11 cellular contexts compared by ENCODE assay signal in genomic region chr19:38452430-38453366, GRCh38. TPM values are rescaled to one million over a fixed set of nuclear protein-coding genes. Genes with fewer than 3 reads are reported as not detected.
DNase-seq lines count a peak whose midpoint lies in the region; ATAC-seq and TF ChIP-seq lines count a peak whose summit lies in the region.
"Had no signal": no experiment of that assay in that cellular context is flagged by ENCODE, and none has a peak within 500 bp of the region (broad histone marks: within the 10 kb centered on the region; RNA-seq: fewer than 3 reads in every experiment).

No MANE protein-coding gene starts in this region.

- no peak for TF ChIP-seq CTCF in DND-41 (IDR thresholded peaks at IDR 0.05; ENCODE audit: borderline replicate concordance, extremely low read depth, low read length, poor library complexity, severe bottlenecking)

- H3K27ac ChIP-seq in DND-41 (ENCODE audit: low read length), result no peak overlapping the region

- no peak overlapping the region for H3K9ac ChIP-seq in DND-41 (ENCODE audit: low read depth, low read length)

- H3K79me2 ChIP-seq in DND-41 (ENCODE audit: insufficient read depth, low read length), result no peaks in the 10 kb centered on the region

- ATAC-seq in DND-41 (ENCODE audit: insufficient read depth, low read depth), result no peak
- no peak for ATAC-seq in GM21723 (IDR thresholded peaks at IDR 0.05; ENCODE audit: unreplicated experiment)

- H4K20me1 ChIP-seq in DND-41 (ENCODE audit: insufficient read depth, low read length), result 0 out of 2 replicates have a peak, but pooled peaks cover 5% of the 10 kb centered on the region

- H3K4me3 ChIP-seq in DND-41 (ENCODE audit: low read depth in 1 of 2, low read length in 2 of 2), result no peak overlapping the region

- no peak overlapping the region for H3K4me2 ChIP-seq in DND-41 (ENCODE audit: insufficient read depth, low read length)

- DNase-seq in AG08396 (ENCODE audit: low spot score) (peak; percentile 43), DND-41 (peak; percentile 22), SK-MEL-5 (ENCODE audit: low read depth, low spot score) (peak; percentile 33), iPS-NIHi11 (ENCODE audit: low spot score) (peak; percentile 98), activated gamma-delta T cell (lab: John Stamatoyannopoulos, UW) (no peak), ureter (ENCODE audit: low spot score) (no peak)
- DNase-seq: SHP77 treated with DMSO at 0.1 percent for 48 hours had no signal

- H3K27me3 ChIP-seq in DND-41 (ENCODE audit: insufficient read depth, low read length, poor library complexity), result no peaks in the 10 kb centered on the region

- no peak overlapping the region for H2AFZ ChIP-seq in DND-41 (ENCODE audit: low read depth, low read length)

- no peaks in the 10 kb centered on the region for H3K9me3 ChIP-seq in DND-41 (ENCODE audit: insufficient read depth, low read length, severe bottlenecking)

- H3K36me3 ChIP-seq in DND-41 (ENCODE audit: insufficient read depth, low read length), result no peaks in the 10 kb centered on the region

- no peaks in the 10 kb centered on the region for H3K4me1 ChIP-seq in DND-41 (ENCODE audit: insufficient read depth, low read length)

- in situ Hi-C loops in SK-MEL-5 (cut with HindIII; ENCODE audit: low pct_unique_long_range_greater_than_20kb, low sequenced_read_pairs), result no loop called here

RNA-seq across cellular contexts. Expression of gene RYR1, which starts 19.2 kb away (rescaled TPM):
- 0.03 TPM in 1 of 2 replicates, not detected in the other for total RNA-seq in SK-MEL-5 (2014; rRNA removed; shearing (Covaris generic))
- polyA plus RNA-seq in SK-MEL-5 (2015; cell fraction: cytosol; rRNA removed), result 0.06 and 0.98 TPM in 2 replicates
- 0.05 and 0.06 TPM in 2 replicates for polyA plus RNA-seq in SK-MEL-5 (2015; cell fraction: nucleus; rRNA removed)
- 3.4 TPM for total RNA-seq in ureter
- total RNA-seq: lung microvascular endothelial cell had no signal

RNA-seq across cellular contexts. Expression of gene RASGRP4, which starts 26.7 kb away (rescaled TPM):
- not detected in 2 replicates for total RNA-seq in SK-MEL-5 (2014; rRNA removed; shearing (Covaris generic))
- polyA plus RNA-seq in SK-MEL-5 (2015; cell fraction: cytosol; rRNA removed), result not detected in 2 replicates
- not detected in 2 replicates for polyA plus RNA-seq in SK-MEL-5 (2015; cell fraction: nucleus; rRNA removed)
- total RNA-seq in ureter, result 1.7 TPM
- total RNA-seq: G401, lung microvascular endothelial cell, renal cortical epithelial cell had no signal

RNA-seq across cellular contexts. Expression of gene FAM98C, which starts 49.8 kb away (rescaled TPM):
- total RNA-seq in SK-MEL-5 (2014; rRNA removed; shearing (Covaris generic)), result 6.9 and 8.9 TPM in 2 replicates
- 10.9 and 12.9 TPM in 2 replicates for polyA plus RNA-seq in SK-MEL-5 (2015; cell fraction: cytosol; rRNA removed)
- polyA plus RNA-seq in SK-MEL-5 (2015; cell fraction: nucleus; rRNA removed), result 21.7 and 31.7 TPM in 2 replicates
- total RNA-seq in ureter, result 23.8 TPM

Comparison
In these comparisons a context has a peak if more than half of its experiments do, and no peak if none do; other contexts are left out.
1. DNase-seq: peak in AG08396 (single experiment), DND-41 (single experiment), SK-MEL-5 (single experiment) and iPS-NIHi11 (single experiment); none in activated gamma-delta T cell (single experiment) and ureter (single experiment).